Comparison of ENCODE assay signal across 25 cellular contexts in the genomic region with DNA sequence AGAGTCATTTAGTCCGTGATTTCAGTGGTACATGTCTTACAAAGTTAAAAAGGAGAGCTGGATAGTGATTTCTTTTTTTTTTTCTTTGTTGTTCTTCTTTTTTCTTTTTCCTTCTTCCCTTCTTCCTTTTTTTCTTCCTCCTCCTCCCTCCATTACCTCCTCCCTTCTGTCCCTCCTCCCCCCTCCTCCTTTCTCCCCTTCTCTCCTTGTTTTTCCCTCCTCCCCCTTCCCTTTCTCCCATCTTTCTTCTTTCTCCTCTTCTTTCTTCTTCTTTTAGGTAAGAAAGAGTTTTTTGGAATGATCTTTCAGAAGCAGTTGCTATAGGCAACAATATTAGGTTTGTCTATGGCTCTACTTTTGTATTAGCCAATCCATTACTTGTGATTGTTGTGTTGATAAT.
"Had no signal": no experiment of that assay in that cellular context is flagged by ENCODE, and none has a peak within 500 bp of the region (broad histone marks: within the 10 kb centered on the region; RNA-seq: fewer than 3 reads in every experiment).

No MANE protein-coding gene starts in this region.

- DNase-seq: colonic mucosa; effector memory CD8-positive, alpha-beta T cell; hypothalamus; immature natural killer cell; islet precursor cell; kidney glomerular epithelial cell; left ventricle myocardium superior; lower lobe of right lung; natural killer cell; pancreas; stimulated activated CD4-positive, alpha-beta T cell treated with anti-CD3 and anti-CD28 coated beads, Interleukin-12 subunit alpha, Interleukin-12 subunit beta, amount 100 ng/mL, for 4 hours; stimulated activated CD4-positive, alpha-beta T cell treated with anti-CD3 and anti-CD28 coated beads, Interleukin-1b, Interleukin-23, amount 100 ng/mL, for 48 hours; stimulated activated CD4-positive, alpha-beta T cell treated with anti-CD3 and anti-CD28 coated beads, Interleukin-4, amount 100 ng/mL, for 1 hour; stimulated activated CD8-positive, alpha-beta memory T cell treated with anti-CD3 and anti-CD28 coated beads, Interleukin-4, amount 100 ng/mL, for 48 hours; stimulated activated naive CD4-positive, alpha-beta T cell; stimulated activated naive CD8-positive, alpha-beta T cell treated with anti-CD3 and anti-CD28 coated beads, Interleukin-15, amount 100 ng/mL, for 72 hours; transverse colon; upper lobe of right lung had no signal

- H3K4me3 ChIP-seq: colonic mucosa, lower lobe of right lung, pancreas, smooth muscle cell, suprapubic skin, transverse colon, upper lobe of right lung had no signal

- H3K27me3 Mint-ChIP-seq: dendritic cell treated with granulocyte-macrophage colony-stimulating factor and Interleukin-4, amounts not matched to agents 40 ng/mL and 50 ng/mL, for 4 days; effector memory CD8-positive, alpha-beta T cell; stimulated activated naive CD8-positive, alpha-beta T cell treated with anti-CD3 and anti-CD28 coated beads, Interleukin-15, amount 100 ng/mL, for 72 hours had no signal

- H3K4me2 ChIP-seq: smooth muscle cell had no signal

- H3K9me3 Mint-ChIP-seq: dendritic cell treated with granulocyte-macrophage colony-stimulating factor and Interleukin-4, amounts not matched to agents 40 ng/mL and 50 ng/mL, for 4 days; effector memory CD8-positive, alpha-beta T cell; immature natural killer cell; natural killer cell; stimulated activated naive CD8-positive, alpha-beta T cell treated with anti-CD3 and anti-CD28 coated beads, Interleukin-15, amount 100 ng/mL, for 72 hours had no signal

- H3K36me3 ChIP-seq: colonic mucosa, lower lobe of right lung, neutrophil, pancreas, suprapubic skin, transverse colon, upper lobe of right lung had no signal

- ATAC-seq: effector memory CD8-positive, alpha-beta T cell; left ventricle myocardium superior; lower lobe of right lung; natural killer cell; pancreas; sciatic nerve; stimulated activated naive CD8-positive, alpha-beta T cell treated with anti-CD3 and anti-CD28 coated beads, Interleukin-15, amount 100 ng/mL, for 72 hours; upper lobe of right lung had no signal

- H3K4me3 Mint-ChIP-seq: dendritic cell treated with granulocyte-macrophage colony-stimulating factor and Interleukin-4, amounts not matched to agents 40 ng/mL and 50 ng/mL, for 4 days; effector memory CD8-positive, alpha-beta T cell; immature natural killer cell; natural killer cell; neural crest cell; stimulated activated naive CD8-positive, alpha-beta T cell treated with anti-CD3 and anti-CD28 coated beads, Interleukin-15, amount 100 ng/mL, for 72 hours had no signal

- H3K27ac Mint-ChIP-seq: dendritic cell treated with granulocyte-macrophage colony-stimulating factor and Interleukin-4, amounts not matched to agents 40 ng/mL and 50 ng/mL, for 4 days; immature natural killer cell; natural killer cell had no signal

- H3K27ac ChIP-seq: colonic mucosa, lower lobe of right lung, neutrophil, pancreas, suprapubic skin, transverse colon, upper lobe of right lung had no signal

- FAIRE-seq: frontal cortex, pancreas had no signal

- H3K9me3 ChIP-seq: colonic mucosa, lower lobe of right lung, neutrophil, pancreas, suprapubic skin, transverse colon, upper lobe of right lung had no signal

- H3K36me3 Mint-ChIP-seq: immature natural killer cell, natural killer cell had no signal

- H3K4me1 ChIP-seq: colonic mucosa, lower lobe of right lung had no signal

- H3K27me3 ChIP-seq: colonic mucosa, neutrophil, pancreas, suprapubic skin, transverse colon, upper lobe of right lung had no signal
